In the genomic region with DNA sequence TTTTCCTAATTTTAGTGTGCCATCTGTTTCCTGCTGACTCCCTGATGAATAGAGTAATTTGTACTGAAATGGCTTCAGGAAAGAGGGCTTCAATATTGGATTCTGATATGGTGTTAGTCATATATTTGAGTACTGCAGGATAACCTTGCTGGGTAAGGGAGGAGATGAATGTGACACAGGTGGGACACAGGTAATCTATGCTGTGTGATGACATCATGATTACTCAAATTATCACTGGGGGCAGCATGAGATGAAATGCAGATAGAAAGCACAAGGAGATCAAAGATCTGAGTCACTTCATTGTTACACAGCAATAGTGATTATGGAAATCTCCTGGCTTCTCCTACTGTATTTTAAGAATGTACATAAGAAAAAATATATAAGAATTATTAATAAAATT, we compare ENCODE assay signal across 8 cellular contexts.
"Had no signal": no experiment of that assay in that cellular context is flagged by ENCODE, and none has a peak within 500 bp of the region (broad histone marks: within the 10 kb centered on the region; RNA-seq: fewer than 3 reads in every experiment).

No MANE protein-coding gene starts in this region.

- FAIRE-seq: HTR-8/SVneo had no signal

- H2AFZ ChIP-seq: GM23248 had no signal

- H3K9ac ChIP-seq: GM23248 had no signal

- ATAC-seq: HCT116 had no signal

- H3K4me3 ChIP-seq: GM23248, HAP-1 had no signal

- H3K9me3 ChIP-seq: HAP-1 had no signal

- H3K36me3 ChIP-seq: HAP-1 had no signal

- DNase-seq: GM23248, GOT3, H7, HFFc6, KBM-7 had no signal

- H3K27ac ChIP-seq: GM23248 had no signal
